Comparison of ENCODE assay signal across 8 cellular contexts in the genomic region with DNA sequence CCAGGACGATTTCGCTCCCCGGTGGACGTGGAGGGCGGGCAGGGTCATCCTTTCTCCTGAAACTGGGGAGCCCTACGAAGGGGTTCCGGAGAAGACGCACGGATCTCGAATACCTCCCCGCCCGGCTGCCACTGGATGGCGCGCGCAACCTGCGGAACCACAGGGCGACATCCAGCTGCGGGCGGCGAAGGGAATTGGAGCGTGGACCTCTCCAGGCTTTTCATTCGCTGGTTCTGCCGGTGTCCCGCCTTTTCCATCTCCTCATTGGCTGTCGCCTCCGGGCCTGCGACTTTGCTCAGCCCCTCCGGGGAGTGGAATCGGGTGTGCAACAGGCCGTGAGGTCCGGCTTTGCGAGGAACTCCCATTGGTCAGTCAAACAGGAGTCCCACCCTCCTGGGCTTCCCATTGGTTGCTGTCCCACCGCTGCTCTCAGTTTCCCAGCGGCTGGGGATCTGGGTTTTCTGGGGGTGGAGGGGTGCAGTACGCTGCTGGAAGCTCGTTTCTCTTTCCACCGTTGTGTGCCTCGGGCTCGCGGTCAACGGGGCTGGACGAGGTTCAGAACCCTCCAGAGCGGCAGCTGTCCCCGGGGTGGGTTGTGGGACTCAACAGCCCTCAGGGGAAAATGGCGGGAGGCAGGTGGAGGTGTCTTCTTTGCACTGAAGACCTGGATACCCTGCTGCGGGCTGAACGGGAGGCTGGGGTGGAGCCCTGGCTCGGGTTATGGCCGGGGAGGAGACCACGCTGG. TPM values are rescaled to one million over a fixed set of nuclear protein-coding genes. Genes with fewer than 3 reads are reported as not detected.
DNase-seq lines count a peak whose midpoint lies in the region; ATAC-seq, FAIRE-seq and TF ChIP-seq lines count a peak whose summit lies in the region.

No MANE protein-coding gene starts in this region.

- H3K9me3 ChIP-seq in cardiac muscle cell (ENCODE audit: low read depth): no peaks in the 10 kb centered on the region
- no peaks in the 10 kb centered on the region for H3K9me3 ChIP-seq in pancreas
- H3K9me3 ChIP-seq in tibial artery: peaks cover 0 to 8% (median 5%) of the 10 kb centered on the region in 3 donors

- H3K36me3 Mint-ChIP-seq in activated naive CD8-positive, alpha-beta T cell treated with anti-CD3 and anti-CD28 coated beads, Interleukin-2, amount 10 ng/mL, durations not matched to agents 7 days and 5 days: no peaks in the 10 kb centered on the region

- H3K27me3 ChIP-seq in cardiac muscle cell (no peaks in the 10 kb centered on the region), pancreas (no peaks in the 10 kb centered on the region), tibial artery (peaks cover 0 to 1% of the 10 kb centered on the region in 2 donors)

- FAIRE-seq in pancreas (lab: Jason Lieb, UNC): peak; percentile 90

- H3K27me3 Mint-ChIP-seq in activated naive CD8-positive, alpha-beta T cell treated with anti-CD3 and anti-CD28 coated beads, Interleukin-2, amount 10 ng/mL, durations not matched to agents 7 days and 5 days: peaks cover 10% of the 10 kb centered on the region

- no peaks in the 10 kb centered on the region for H3K9me3 Mint-ChIP-seq in activated naive CD8-positive, alpha-beta T cell treated with anti-CD3 and anti-CD28 coated beads, Interleukin-2, amount 10 ng/mL, durations not matched to agents 7 days and 5 days

- DNase-seq in GM04504 (ENCODE audit: low read depth) (peak; percentile 95), NCI-H1048 (lab: John Stamatoyannopoulos, UW) (peak; percentile 98), SKM-1 (lab: John Stamatoyannopoulos, UW; ENCODE audit: unreplicated experiment) (peak; percentile 60), cardiac muscle cell (ENCODE audit: low read depth in 1 of 2, low spot score in 1 of 2) (peak; percentile 98 to 99), pancreas (peak; percentile 92 to 99 (median 94)), tibial artery (peak; percentile 95 to 96)
- peak; percentile 90 for DNase-seq in activated naive CD8-positive, alpha-beta T cell treated with anti-CD3 and anti-CD28 coated beads, Interleukin-2, amount 10 ng/mL, durations not matched to agents 7 days and 5 days

- no peaks in the 10 kb centered on the region for H3K4me1 ChIP-seq in cardiac muscle cell (ENCODE audit: low read depth)
- H3K4me1 ChIP-seq in pancreas: no peaks in the 10 kb centered on the region
- peaks cover 0 to 7% (median 2%) of the 10 kb centered on the region in 4 donors for H3K4me1 ChIP-seq in tibial artery

- H3K27ac Mint-ChIP-seq in activated naive CD8-positive, alpha-beta T cell treated with anti-CD3 and anti-CD28 coated beads, Interleukin-2, amount 10 ng/mL, durations not matched to agents 7 days and 5 days: peak overlapping the region; percentile 90

- peak; percentile 80 for TF ChIP-seq CTCF in cardiac muscle cell (IDR thresholded peaks at IDR 0.05; ENCODE audit: low read depth, low read length)
- peak in 3 of 4 donors; percentile 25 to 52 (median 43) for TF ChIP-seq CTCF in pancreas (IDR thresholded peaks at IDR 0.05)
- TF ChIP-seq CTCF in tibial artery (IDR thresholded peaks at IDR 0.05): peak; percentile 52 to 63

- H3K4me1 Mint-ChIP-seq in activated naive CD8-positive, alpha-beta T cell treated with anti-CD3 and anti-CD28 coated beads, Interleukin-2, amount 10 ng/mL, durations not matched to agents 7 days and 5 days: peaks cover 7% of the 10 kb centered on the region

- intact Hi-C loops in pancreas (cut with DNase I): loop anchor here in 1 of 3 donors (10.0 kb wide), 1 partner anchor 596 kb away; no protein-coding TSS in a partner anchor
- intact Hi-C loops in tibial artery (cut with DNase I; ENCODE audit: low total_unique reads): no loop called here

- peak overlapping the region; percentile 92 for H3K4me3 Mint-ChIP-seq in activated naive CD8-positive, alpha-beta T cell treated with anti-CD3 and anti-CD28 coated beads, Interleukin-2, amount 10 ng/mL, durations not matched to agents 7 days and 5 days

- H3K27ac ChIP-seq in cardiac muscle cell: peak overlapping the region; percentile 68
- H3K27ac ChIP-seq in pancreas: peak overlapping the region; percentile 13 to 74 (median 36)
- H3K27ac ChIP-seq in tibial artery: peak overlapping the region in 1 of 2 donors; percentile 46

- ATAC-seq in HG02571 (IDR thresholded peaks at IDR 0.05; ENCODE audit: unreplicated experiment): peak; percentile 84
- peak; percentile 98 for ATAC-seq in activated naive CD8-positive, alpha-beta T cell treated with anti-CD3 and anti-CD28 coated beads, Interleukin-2, amount 10 ng/mL, durations not matched to agents 7 days and 5 days (ENCODE audit: low read depth)
- peak; percentile 98 to 99 (median 99) for ATAC-seq in pancreas

- no peaks in the 10 kb centered on the region for H3K36me3 ChIP-seq in cardiac muscle cell
- no peaks in the 10 kb centered on the region for H3K36me3 ChIP-seq in pancreas
- no peaks in the 10 kb centered on the region for H3K36me3 ChIP-seq in tibial artery

- POLR2A ChIA-PET in activated naive CD8-positive, alpha-beta T cell treated with anti-CD3 and anti-CD28 coated beads, Interleukin-2, amount 10 ng/mL, durations not matched to agents 7 days and 5 days (lab: Charles Lee): no interaction called here

- WGBS in pancreas, 2 donors: 0 to 1% methylated on average over 48 to 50 of the region's 50 CpGs

- peak overlapping the region; percentile 49 for H3K4me3 ChIP-seq in cardiac muscle cell
- H3K4me3 ChIP-seq in pancreas: peak overlapping the region; percentile 40 to 55 (median 50)
- H3K4me3 ChIP-seq in tibial artery: peak overlapping the region; percentile 55 to 69

RNA-seq across cellular contexts. Expression of gene OR1D5, which starts 14.5 kb away (rescaled TPM):
- total RNA-seq in activated naive CD8-positive, alpha-beta T cell treated with anti-CD3 and anti-CD28 coated beads, Interleukin-2, amount 10 ng/mL, durations not matched to agents 7 days and 5 days: not detected
- total RNA-seq in cardiac muscle cell (not detected in 2 replicates), pancreas (not detected)
- polyA plus RNA-seq in cardiac muscle cell (not detected in 2 replicates), pancreas (not detected)

RNA-seq across cellular contexts. Expression of gene OR1D2, which starts 55.3 kb away (rescaled TPM):
- not detected for total RNA-seq in activated naive CD8-positive, alpha-beta T cell treated with anti-CD3 and anti-CD28 coated beads, Interleukin-2, amount 10 ng/mL, durations not matched to agents 7 days and 5 days
- total RNA-seq in cardiac muscle cell: not detected in 2 replicates
- not detected in 2 replicates for polyA plus RNA-seq in cardiac muscle cell
- total RNA-seq in pancreas: not detected
- not detected for polyA plus RNA-seq in pancreas
